Comparison of ENCODE assay signal across 20 cellular contexts in genomic region chr1:65773391-65773790, GRCh38. TPM values are rescaled to one million over a fixed set of nuclear protein-coding genes. Genes with fewer than 3 reads are reported as not detected.
"Had no signal": no experiment of that assay in that cellular context is flagged by ENCODE, and none has a peak within 500 bp of the region (broad histone marks: within the 10 kb centered on the region; RNA-seq: fewer than 3 reads in every experiment).

No MANE protein-coding gene starts in this region.

- DNase-seq: activated CD4-positive, alpha-beta T cell treated with anti-CD3 and anti-CD28 coated beads for 36 hours; activated CD4-positive, alpha-beta T cell treated with anti-CD3 and anti-CD28 coated beads, Interleukin-2, amount 50 U/mL, for 48 hours; activated gamma-delta T cell treated with Interleukin-2 at 50 U/mL for 16 hours; amygdala; caudate nucleus; dorsolateral prefrontal cortex; foreskin keratinocyte; glutamatergic neuron; hippocampal formation; islet precursor cell; posterior cingulate gyrus; right cardiac atrium; stomach; T-cell; testis had no signal

- ATAC-seq: activated CD4-positive, alpha-beta T cell treated with anti-CD3 and anti-CD28 coated beads for 36 hours; activated naive CD4-positive, alpha-beta T cell treated with anti-CD3 and anti-CD28 coated beads, Interleukin-2, amount 50 U/mL, for 72 hours; foreskin keratinocyte; left lobe of liver; right cardiac atrium; T-cell; WTC11 had no signal

- H3K9me3 ChIP-seq: stomach, testis had no signal

- H3K4me1 ChIP-seq: foreskin keratinocyte, stomach, testis had no signal

- H3K36me3 ChIP-seq: stomach had no signal

- H3K4me3 ChIP-seq: dorsolateral prefrontal cortex, lung, skin epidermis, stomach, testis had no signal

RNA-seq across cellular contexts. Expression of gene PDE4B, which starts 19.3 kb away (rescaled TPM):
- total RNA-seq: foreskin keratinocyte had no signal
- polyA plus RNA-seq: foreskin keratinocyte had no signal
